ENCODE assay signal across 8 cellular contexts in genomic region chr3:13009132-13009945, GRCh38.
DNase-seq lines count a peak whose midpoint lies in the region; ATAC-seq and TF ChIP-seq lines count a peak whose summit lies in the region.

No MANE protein-coding gene starts in this region.

- H3K36me3 ChIP-seq in right atrium auricular region = no peaks in the 10 kb centered on the region

- intact Hi-C loops in Right ventricle myocardium inferior (cut with DNase I) (no loop called here), sciatic nerve (cut with DNase I) (no loop called here)

- peaks cover 0 to 31% of the 10 kb centered on the region in 2 donors for H3K4me1 ChIP-seq in right atrium auricular region

- peak overlapping the region in 1 of 2 donors; percentile 26 for H3K27ac ChIP-seq in right atrium auricular region

- TF ChIP-seq POLR2A in Raji (IDR thresholded peaks at IDR 0.05; ENCODE audit: insufficient read depth, low read depth, low read length) = 0 out of 2 replicates have a peak, but pooled peaks have one; percentile 29

- DNase-seq in Right ventricle myocardium inferior (ENCODE audit: missing footprints) (peak; percentile 94), right atrium auricular region (ENCODE audit: low spot score) (no peak), sciatic nerve (ENCODE audit: low spot score) (peak; percentile 81), DMS79 (lab: John Stamatoyannopoulos, UW) (no peak), kidney tubule cell (ENCODE audit: low spot score) (no peak)
- peak; percentile 65 for DNase-seq in central memory CD4-positive, alpha-beta T cell

- H3K27me3 ChIP-seq in right atrium auricular region = no peaks in the 10 kb centered on the region

- no peak overlapping the region for H3K4me3 ChIP-seq in right atrium auricular region

- peak; percentile 45 for ATAC-seq in Right ventricle myocardium inferior
- peak; percentile 53 for ATAC-seq in sciatic nerve
- no peak for ATAC-seq in HG02852 (IDR thresholded peaks at IDR 0.05; ENCODE audit: unreplicated experiment)

- no peak for TF ChIP-seq CTCF in right atrium auricular region (IDR thresholded peaks at IDR 0.05)

- H3K9me3 ChIP-seq in right atrium auricular region = no peaks in the 10 kb centered on the region

Comparison
In these comparisons a context has a peak if more than half of its experiments do, and no peak if none do; other contexts are left out.
1. DNase-seq: peak in Right ventricle myocardium inferior (single experiment), central memory CD4-positive, alpha-beta T cell (single experiment) and sciatic nerve (single experiment); none in right atrium auricular region (single experiment), DMS79 (single experiment) and kidney tubule cell (single experiment).